ENCODE assay signal across 10 cellular contexts in genomic region chr13:95510950-95511349, GRCh38. TPM values are rescaled to one million over a fixed set of nuclear protein-coding genes. Genes with fewer than 3 reads are reported as not detected.
"Had no signal": no experiment of that assay in that cellular context is flagged by ENCODE, and none has a peak within 500 bp of the region (broad histone marks: within the 10 kb centered on the region; RNA-seq: fewer than 3 reads in every experiment).

No MANE protein-coding gene starts in this region.

- H3K4me1 ChIP-seq: HAP-1 had no signal

- H2AFZ ChIP-seq: GM23248 had no signal

- H3K36me3 ChIP-seq: HAP-1 had no signal

- H3K9me3 ChIP-seq: HAP-1 had no signal

- H3K27ac ChIP-seq: GM23248 had no signal

- DNase-seq: GM23248, GOT3, H7, KG1 had no signal

- H3K4me3 ChIP-seq: GM23248, HAP-1, K562 had no signal

- ATAC-seq: HCT116, HepG2, K562 had no signal

RNA-seq across cellular contexts. Expression of gene CLDN10, which starts 41.6 kb away (rescaled TPM):
- total RNA-seq: GM23248, H4, HepG2, HT1080, K562 had no signal
